Comparison of ENCODE assay signal across 24 cellular contexts in genomic region chr4:66465111-66465510, GRCh38.
DNase-seq lines count a peak whose midpoint lies in the region; ATAC-seq, FAIRE-seq and TF ChIP-seq lines count a peak whose summit lies in the region.
"Had no signal": no experiment of that assay in that cellular context is flagged by ENCODE, and none has a peak within 500 bp of the region (broad histone marks: within the 10 kb centered on the region; RNA-seq: fewer than 3 reads in every experiment).

No MANE protein-coding gene starts in this region.

- H3K27me3 ChIP-seq in bronchial epithelial cell (ENCODE audit: control insufficient read depth, insufficient read depth, low read length) (no peaks in the 10 kb centered on the region), GM23338 (ENCODE audit: insufficient read depth) (no peaks in the 10 kb centered on the region)
- H3K27me3 ChIP-seq: MG63, pancreas, right atrium auricular region, spleen, tibial nerve had no signal

- TF ChIP-seq CTCF in bronchial epithelial cell (IDR thresholded peaks at IDR 0.05; ENCODE audit: insufficient read depth, low read length, severe bottlenecking) (no peak), GM23338 (conservative IDR thresholded peaks at IDR 0.05; ENCODE audit: low read depth in 2 of 2) (no peak), GM10266 (IDR thresholded peaks at IDR 0.05; ENCODE audit: control insufficient read depth, insufficient read depth, low read depth, missing control alignments) (no peak)

- no peak overlapping the region for H3K27ac ChIP-seq in GM23338 (ENCODE audit: low read depth)
- H3K27ac ChIP-seq: pancreas, right atrium auricular region, spleen, tibial nerve had no signal

- DNase-seq in ELR (ENCODE audit: low read depth) (peak; percentile 57), NCI-H226 (peak; percentile 54), bronchial epithelial cell (ENCODE audit: low read depth) (peak; percentile 16), myocyte (ENCODE audit: low read depth) (peak; percentile 15), ACHN (no peak), SW480 (ENCODE audit: low spot score) (no peak), GM23338 (ENCODE audit: low spot score) (no peak), GM10266 (ENCODE audit: extremely low spot score) (no peak)
- DNase-seq: activated CD4-positive, alpha-beta T cell treated with anti-CD3 and anti-CD28 coated beads for 4 hours; activated naive CD8-positive, alpha-beta T cell treated with anti-CD3 and anti-CD28 coated beads, Interleukin-2, amount 10 ng/mL, durations not matched to agents 7 days and 5 days; activated T-cell treated with anti-CD3 and anti-CD28 coated beads for 4 hours; DMS153; foreskin fibroblast; GF-D8; HFFc6; MG63; NCI-H2081; NCI-H446; pancreas; spleen had no signal

- no peak for ATAC-seq in GM23338
- ATAC-seq: pancreas had no signal

- FAIRE-seq in bronchial epithelial cell (lab: Jason Lieb, UNC), result no peak
- FAIRE-seq: pancreas had no signal

- in situ Hi-C loops in ACHN (cut with HindIII; ENCODE audit: low pct_ligation_motif_present, low pct_unique_long_range_greater_than_20kb, low sequenced_read_pairs), result no loop called here

- H3K4me3 ChIP-seq in bronchial epithelial cell (ENCODE audit: low read depth, low read length) (no peak overlapping the region), GM23338 (no peak overlapping the region)
- H3K4me3 ChIP-seq: lung, MG63, pancreas, right atrium auricular region, spleen, tibial nerve had no signal

- H2AFZ ChIP-seq in GM23338, result no peak overlapping the region

- no peaks in the 10 kb centered on the region for H3K9me2 ChIP-seq in GM23338 (ENCODE audit: insufficient read depth)

- no peak overlapping the region for H3K4me3 Mint-ChIP-seq in GM23338
- H3K4me3 Mint-ChIP-seq: activated naive CD8-positive, alpha-beta T cell treated with anti-CD3 and anti-CD28 coated beads, Interleukin-2, amount 10 ng/mL, durations not matched to agents 7 days and 5 days; brain; HFFc6 had no signal

- H3K79me2 ChIP-seq in GM23338 (replicated peaks; ENCODE audit: insufficient read depth), result no peaks in the 10 kb centered on the region

- H3K4me1 Mint-ChIP-seq in GM23338, result no peaks in the 10 kb centered on the region
- H3K4me1 Mint-ChIP-seq: activated naive CD8-positive, alpha-beta T cell treated with anti-CD3 and anti-CD28 coated beads, Interleukin-2, amount 10 ng/mL, durations not matched to agents 7 days and 5 days; brain had no signal

- no peak overlapping the region for H3K27ac Mint-ChIP-seq in GM23338
- H3K27ac Mint-ChIP-seq: activated naive CD8-positive, alpha-beta T cell treated with anti-CD3 and anti-CD28 coated beads, Interleukin-2, amount 10 ng/mL, durations not matched to agents 7 days and 5 days; brain; HFFc6 had no signal

- H3K9me3 Mint-ChIP-seq in GM23338, result peaks cover 18% of the 10 kb centered on the region; the same call in 2 of the 3 replicates

- H3K36me3 ChIP-seq in bronchial epithelial cell (ENCODE audit: control insufficient read depth, insufficient read depth, low read length), result no peaks in the 10 kb centered on the region
- no peaks in the 10 kb centered on the region for H3K36me3 ChIP-seq in GM23338 (ENCODE audit: insufficient read depth)
- H3K36me3 ChIP-seq: MG63, pancreas, right atrium auricular region, spleen, tibial nerve had no signal

- peaks cover 5% of the 10 kb centered on the region; the same call in 2 of the 3 replicates for H3K36me3 Mint-ChIP-seq in GM23338 (ENCODE audit: low read depth)
- H3K36me3 Mint-ChIP-seq: activated naive CD8-positive, alpha-beta T cell treated with anti-CD3 and anti-CD28 coated beads, Interleukin-2, amount 10 ng/mL, durations not matched to agents 7 days and 5 days; brain had no signal

- no peaks in the 10 kb centered on the region for H3F3A ChIP-seq in GM23338 (replicated peaks; ENCODE audit: low read depth)

- no peaks in the 10 kb centered on the region for H3K27me3 Mint-ChIP-seq in GM23338 (ENCODE audit: insufficient read depth, low read depth, poor library complexity)
- H3K27me3 Mint-ChIP-seq: activated naive CD8-positive, alpha-beta T cell treated with anti-CD3 and anti-CD28 coated beads, Interleukin-2, amount 10 ng/mL, durations not matched to agents 7 days and 5 days had no signal

- no peak overlapping the region for H3K4me2 ChIP-seq in GM23338

- no peaks in the 10 kb centered on the region for H4K20me1 ChIP-seq in GM23338 (replicated peaks; ENCODE audit: insufficient read depth)

- no peaks in the 10 kb centered on the region for H3K4me1 ChIP-seq in GM23338 (ENCODE audit: insufficient read depth)
- H3K4me1 ChIP-seq: pancreas, right atrium auricular region, spleen, tibial nerve had no signal

TF ChIP-seq in GM23338, 12 proteins besides CTCF, POLR2A, EP300 and RAD21 (continues in another document):
- TF ChIP-seq STAT1 (IDR thresholded peaks at IDR 0.05; ENCODE audit: unreplicated experiment), result no peak
- no peak for TF ChIP-seq POLR2AphosphoS5 (IDR thresholded peaks at IDR 0.05; ENCODE audit: low read depth)
- no peak for TF ChIP-seq CREB1 (CRISPR knock-in tag; IDR thresholded peaks at IDR 0.05; ENCODE audit: low read depth)
- no peak for TF ChIP-seq ZNF331 (CRISPR knock-in tag; IDR thresholded peaks at IDR 0.05; ENCODE audit: low read depth)
- TF ChIP-seq REST (IDR thresholded peaks at IDR 0.05; ENCODE audit: unreplicated experiment), result no peak
- TF ChIP-seq EZH2 (IDR thresholded peaks at IDR 0.05; ENCODE audit: low read depth, unreplicated experiment), result no peak
- no peak for TF ChIP-seq JUNB (IDR thresholded peaks at IDR 0.05; ENCODE audit: unreplicated experiment)
- no peak for TF ChIP-seq EZH2phosphoT487 (IDR thresholded peaks at IDR 0.05; ENCODE audit: unreplicated experiment)
- TF ChIP-seq ZNF114 (CRISPR knock-in tag; IDR thresholded peaks at IDR 0.05), result no peak
- no peak for TF ChIP-seq NANOG (IDR thresholded peaks at IDR 0.05; ENCODE audit: borderline replicate concordance)

Comparison
In these comparisons a context has a peak if more than half of its experiments do, and no peak if none do; other contexts are left out.
1. DNase-seq: peak in ELR (single experiment), NCI-H226 (single experiment), bronchial epithelial cell (single experiment) and myocyte (single experiment); none in ACHN (single experiment), SW480 (single experiment), GM23338 (single experiment) and GM10266 (single experiment).